Comparison of ENCODE assay signal across 16 cellular contexts in the genomic region with DNA sequence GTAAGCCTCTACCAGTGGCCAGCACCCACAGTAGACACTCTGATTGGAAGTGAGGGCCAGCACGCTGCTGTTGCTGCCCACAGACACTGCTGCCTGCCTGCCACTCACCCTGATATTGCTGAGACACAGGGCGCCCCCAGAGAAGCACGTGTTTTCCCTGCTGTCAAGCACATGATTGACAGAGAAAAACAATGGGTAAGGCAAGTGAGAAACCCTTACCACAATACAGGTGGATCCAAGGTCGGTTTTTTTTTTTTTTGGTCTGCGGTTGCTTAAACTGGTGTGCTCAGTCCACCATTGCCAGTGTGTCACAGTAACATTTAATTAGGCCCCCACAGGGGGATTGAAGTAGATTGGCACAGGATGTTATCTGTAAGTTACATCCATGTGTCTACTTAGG.
A peak's percentile ranks its signal among the peaks of the same experiment; 100 is the strongest.
DNase-seq lines count a peak whose midpoint lies in the region; ATAC-seq and TF ChIP-seq lines count a peak whose summit lies in the region.
"Had no signal": no experiment of that assay in that cellular context is flagged by ENCODE, and none has a peak within 500 bp of the region (broad histone marks: within the 10 kb centered on the region; RNA-seq: fewer than 3 reads in every experiment).

No MANE protein-coding gene starts in this region.

- no peak for TF ChIP-seq CTCF in brain (conservative IDR thresholded peaks at IDR 0.05)

- H3K36me3 Mint-ChIP-seq in activated T-cell treated with anti-CD3 and anti-CD28 coated beads, Interleukin-2, amount 50 U/mL, for 24 hours (ENCODE audit: low read depth), result peaks cover 75% of the 10 kb centered on the region
- H3K36me3 Mint-ChIP-seq in activated T-cell treated with anti-CD3 and anti-CD28 coated beads, Interleukin-2, amount 50 U/mL, for 72 hours (ENCODE audit: insufficient read depth in 2 of 2), result peaks cover 1 to 11% of the 10 kb centered on the region in 2 donors
- peaks cover 68% of the 10 kb centered on the region for H3K36me3 Mint-ChIP-seq in brain
- H3K36me3 Mint-ChIP-seq in naive thymus-derived CD8-positive, alpha-beta T cell, result peaks cover 0 to 72% (median 8%) of the 10 kb centered on the region in 3 donors

- no peak for ATAC-seq in activated T-cell treated with anti-CD3 and anti-CD28 coated beads, Interleukin-2, amount 50 U/mL, for 72 hours (replicated peaks in 1 of 2)
- ATAC-seq in naive thymus-derived CD8-positive, alpha-beta T cell, result peak; percentile 41 to 55
- ATAC-seq in GM18511 (IDR thresholded peaks at IDR 0.05; ENCODE audit: unreplicated experiment), result no peak
- ATAC-seq: Panc1, Right ventricle myocardium inferior had no signal

- H3K27me3 Mint-ChIP-seq in activated T-cell treated with anti-CD3 and anti-CD28 coated beads, Interleukin-2, amount 50 U/mL, for 24 hours, result no peaks in the 10 kb centered on the region
- no peaks in the 10 kb centered on the region for H3K27me3 Mint-ChIP-seq in activated T-cell treated with anti-CD3 and anti-CD28 coated beads, Interleukin-2, amount 50 U/mL, for 72 hours (ENCODE audit: low read depth)
- H3K27me3 Mint-ChIP-seq in brain, result no peaks in the 10 kb centered on the region
- no peaks in the 10 kb centered on the region for H3K27me3 Mint-ChIP-seq in naive thymus-derived CD8-positive, alpha-beta T cell
- H3K27me3 Mint-ChIP-seq: IgD-negative memory B cell had no signal

- no peak for DNase-seq in activated T-cell treated with anti-CD3 and anti-CD28 coated beads, Interleukin-2, amount 50 U/mL, for 24 hours
- DNase-seq in activated T-cell treated with anti-CD3 and anti-CD28 coated beads, Interleukin-2, amount 50 U/mL, for 72 hours, result no peak
- peak in 1 of 10 donors; percentile 8 for DNase-seq in naive thymus-derived CD8-positive, alpha-beta T cell
- DNase-seq in SKM-1 (lab: John Stamatoyannopoulos, UW; ENCODE audit: unreplicated experiment) (no peak), dermis blood vessel endothelial cell (no peak), NCI-H128 (lab: John Stamatoyannopoulos, UW; ENCODE audit: unreplicated experiment) (no peak)
- DNase-seq: Caco-2, H7, NCI-H2171, NCI-H446 treated with DMSO at 0.1 percent for 48 hours, NCI-H748 treated with DMSO at 0.1 percent for 48 hours had no signal

- POLR2A ChIA-PET in naive thymus-derived CD8-positive, alpha-beta T cell (lab: Charles Lee), result no interaction called here

- H3K4me3 Mint-ChIP-seq in activated T-cell treated with anti-CD3 and anti-CD28 coated beads, Interleukin-2, amount 50 U/mL, for 24 hours, result no peak overlapping the region
- H3K4me3 Mint-ChIP-seq in activated T-cell treated with anti-CD3 and anti-CD28 coated beads, Interleukin-2, amount 50 U/mL, for 72 hours, result no peak overlapping the region
- H3K4me3 Mint-ChIP-seq in brain, result no peak overlapping the region
- no peak overlapping the region for H3K4me3 Mint-ChIP-seq in naive thymus-derived CD8-positive, alpha-beta T cell
- H3K4me3 Mint-ChIP-seq: IgD-negative memory B cell had no signal

- peaks cover 17% of the 10 kb centered on the region for H3K4me1 Mint-ChIP-seq in activated T-cell treated with anti-CD3 and anti-CD28 coated beads, Interleukin-2, amount 50 U/mL, for 24 hours (ENCODE audit: low read depth)
- peaks cover 30% of the 10 kb centered on the region for H3K4me1 Mint-ChIP-seq in activated T-cell treated with anti-CD3 and anti-CD28 coated beads, Interleukin-2, amount 50 U/mL, for 72 hours (ENCODE audit: low read depth)
- peaks cover 15% of the 10 kb centered on the region for H3K4me1 Mint-ChIP-seq in brain
- peaks cover 24 to 36% (median 29%) of the 10 kb centered on the region in 4 donors for H3K4me1 Mint-ChIP-seq in naive thymus-derived CD8-positive, alpha-beta T cell

- H3K27ac Mint-ChIP-seq in activated T-cell treated with anti-CD3 and anti-CD28 coated beads, Interleukin-2, amount 50 U/mL, for 24 hours, result peak overlapping the region; percentile 1
- H3K27ac Mint-ChIP-seq in activated T-cell treated with anti-CD3 and anti-CD28 coated beads, Interleukin-2, amount 50 U/mL, for 72 hours, result no peak overlapping the region
- H3K27ac Mint-ChIP-seq in brain, result peak overlapping the region in 3 of 5 experiments; percentile 55 to 83 (median 73)
- H3K27ac Mint-ChIP-seq in naive thymus-derived CD8-positive, alpha-beta T cell, result peak overlapping the region in 7 of 10 donors; percentile 40 to 88 (median 65)
- H3K27ac Mint-ChIP-seq: IgD-negative memory B cell had no signal

- H3K9me3 Mint-ChIP-seq in activated T-cell treated with anti-CD3 and anti-CD28 coated beads, Interleukin-2, amount 50 U/mL, for 24 hours, result no peaks in the 10 kb centered on the region
- no peaks in the 10 kb centered on the region for H3K9me3 Mint-ChIP-seq in activated T-cell treated with anti-CD3 and anti-CD28 coated beads, Interleukin-2, amount 50 U/mL, for 72 hours
- no peaks in the 10 kb centered on the region for H3K9me3 Mint-ChIP-seq in brain
- H3K9me3 Mint-ChIP-seq in naive thymus-derived CD8-positive, alpha-beta T cell, result no peaks in the 10 kb centered on the region
- H3K9me3 Mint-ChIP-seq: IgD-negative memory B cell had no signal

Comparison
In these comparisons a context has a peak if more than half of its experiments do, and no peak if none do; other contexts are left out.
1. ATAC-seq: peak in naive thymus-derived CD8-positive, alpha-beta T cell (2 of 2); none in activated T-cell treated with anti-CD3 and anti-CD28 coated beads, Interleukin-2, amount 50 U/mL, for 72 hours (0 of 2) and GM18511 (single experiment).